8 cellular contexts compared by ENCODE assay signal in genomic region chr3:36891651-36892268, GRCh38. TPM values are rescaled to one million over a fixed set of nuclear protein-coding genes. Genes with fewer than 3 reads are reported as not detected.
DNase-seq lines count a peak whose midpoint lies in the region; ATAC-seq and TF ChIP-seq lines count a peak whose summit lies in the region.

No MANE protein-coding gene starts in this region.

- H3K4me1 Mint-ChIP-seq in activated T-cell treated with anti-CD3 and anti-CD28 coated beads, Interleukin-2, amount 50 U/mL, for 24 hours (ENCODE audit: low read depth) = peaks cover 53% of the 10 kb centered on the region
- H3K4me1 Mint-ChIP-seq in activated T-cell treated with anti-CD3 and anti-CD28 coated beads, Interleukin-2, amount 50 U/mL, for 72 hours (ENCODE audit: low read depth) = peaks cover 39% of the 10 kb centered on the region
- H3K4me1 Mint-ChIP-seq in activated CD8-positive, alpha-beta T cell treated with anti-CD3 and anti-CD28 coated beads for 36 hours (ENCODE audit: low read depth) = peaks cover 45% of the 10 kb centered on the region
- H3K4me1 Mint-ChIP-seq in stimulated activated naive B cell treated with anti-CD40 and anti-IgM and Interleukin-4, amounts not matched to agents 10 μg/mL and 1 μg/mL and 100 μg/mL, for 72 hours = peaks cover 48 to 71% of the 10 kb centered on the region in 2 donors
- H3K4me1 Mint-ChIP-seq in activated naive CD4-positive, alpha-beta T cell treated with anti-CD3 and anti-CD28 coated beads, Interleukin-2, amount 10 ng/mL, durations not matched to agents 7 days and 5 days = peaks cover 38% of the 10 kb centered on the region

- no peak for ATAC-seq in activated T-cell treated with anti-CD3 and anti-CD28 coated beads, Interleukin-2, amount 50 U/mL, for 72 hours (replicated peaks in 1 of 2)
- ATAC-seq in HG02938 (IDR thresholded peaks at IDR 0.05; ENCODE audit: unreplicated experiment) = peak; percentile 80
- ATAC-seq in activated CD8-positive, alpha-beta T cell treated with anti-CD3 and anti-CD28 coated beads for 36 hours = no peak
- peak; percentile 82 to 85 for ATAC-seq in stimulated activated naive B cell treated with anti-CD40 and anti-IgM and Interleukin-4, amounts not matched to agents 10 μg/mL and 1 μg/mL and 100 μg/mL, for 72 hours (replicated peaks)

- no peaks in the 10 kb centered on the region for H3K9me3 Mint-ChIP-seq in activated T-cell treated with anti-CD3 and anti-CD28 coated beads, Interleukin-2, amount 50 U/mL, for 24 hours
- H3K9me3 Mint-ChIP-seq in activated T-cell treated with anti-CD3 and anti-CD28 coated beads, Interleukin-2, amount 50 U/mL, for 72 hours = no peaks in the 10 kb centered on the region
- peaks cover 3% of the 10 kb centered on the region for H3K9me3 Mint-ChIP-seq in activated CD8-positive, alpha-beta T cell treated with anti-CD3 and anti-CD28 coated beads for 36 hours
- peaks cover 0 to 2% of the 10 kb centered on the region in 2 donors for H3K9me3 Mint-ChIP-seq in stimulated activated naive B cell treated with anti-CD40 and anti-IgM and Interleukin-4, amounts not matched to agents 10 μg/mL and 1 μg/mL and 100 μg/mL, for 72 hours
- no peaks in the 10 kb centered on the region for H3K9me3 Mint-ChIP-seq in activated naive CD4-positive, alpha-beta T cell treated with anti-CD3 and anti-CD28 coated beads, Interleukin-2, amount 10 ng/mL, durations not matched to agents 7 days and 5 days

- CTCF ChIA-PET in activated CD8-positive, alpha-beta T cell treated with anti-CD3 and anti-CD28 coated beads for 36 hours (lab: Charles Lee) = interaction anchor here (1.0 to 4.2 kb wide), 5 partner anchors 10 to 67 kb away, joined by 3 to 18 read pairs (median 4); no protein-coding TSS in a partner anchor
- CTCF ChIA-PET in activated naive CD4-positive, alpha-beta T cell treated with anti-CD3 and anti-CD28 coated beads, Interleukin-2, amount 10 ng/mL, durations not matched to agents 7 days and 5 days (lab: Charles Lee) = interaction anchor here (1.9 to 3.5 kb wide), 2 partner anchors 14 to 67 kb away, joined by 7 to 15 read pairs; no protein-coding TSS in a partner anchor

- peak overlapping the region; percentile 19 for H3K27ac Mint-ChIP-seq in activated T-cell treated with anti-CD3 and anti-CD28 coated beads, Interleukin-2, amount 50 U/mL, for 24 hours
- H3K27ac Mint-ChIP-seq in activated T-cell treated with anti-CD3 and anti-CD28 coated beads, Interleukin-2, amount 50 U/mL, for 72 hours = no peak overlapping the region
- H3K27ac Mint-ChIP-seq in activated CD8-positive, alpha-beta T cell treated with anti-CD3 and anti-CD28 coated beads for 36 hours = peak overlapping the region; percentile 75
- peak overlapping the region; percentile 93 for H3K27ac Mint-ChIP-seq in stimulated activated naive B cell treated with anti-CD40 and anti-IgM and Interleukin-4, amounts not matched to agents 10 μg/mL and 1 μg/mL and 100 μg/mL, for 72 hours
- H3K27ac Mint-ChIP-seq in activated naive CD4-positive, alpha-beta T cell treated with anti-CD3 and anti-CD28 coated beads, Interleukin-2, amount 10 ng/mL, durations not matched to agents 7 days and 5 days = no peak overlapping the region

- intact Hi-C loops in activated CD8-positive, alpha-beta T cell treated with anti-CD3 and anti-CD28 coated beads for 36 hours (cut with micrococcal nuclease) = no loop called here

- DNase-seq in activated T-cell treated with anti-CD3 and anti-CD28 coated beads, Interleukin-2, amount 50 U/mL, for 24 hours = no peak
- DNase-seq in activated T-cell treated with anti-CD3 and anti-CD28 coated beads, Interleukin-2, amount 50 U/mL, for 72 hours = no peak
- DNase-seq in activated CD8-positive, alpha-beta T cell treated with anti-CD3 and anti-CD28 coated beads for 36 hours = no peak
- DNase-seq in stimulated activated naive B cell treated with anti-CD40 and anti-IgM and Interleukin-4, amounts not matched to agents 10 μg/mL and 1 μg/mL and 100 μg/mL, for 72 hours = peak; percentile 69
- DNase-seq in T-helper 1 cell (no peak), retina (no peak)
- DNase-seq in activated naive CD4-positive, alpha-beta T cell treated with anti-CD3 and anti-CD28 coated beads, Interleukin-2, amount 10 ng/mL, durations not matched to agents 7 days and 5 days = no peak

- no peaks in the 10 kb centered on the region for H3K27me3 Mint-ChIP-seq in activated T-cell treated with anti-CD3 and anti-CD28 coated beads, Interleukin-2, amount 50 U/mL, for 24 hours
- H3K27me3 Mint-ChIP-seq in activated T-cell treated with anti-CD3 and anti-CD28 coated beads, Interleukin-2, amount 50 U/mL, for 72 hours (ENCODE audit: low read depth) = no peaks in the 10 kb centered on the region
- no peaks in the 10 kb centered on the region for H3K27me3 Mint-ChIP-seq in activated CD8-positive, alpha-beta T cell treated with anti-CD3 and anti-CD28 coated beads for 36 hours
- H3K27me3 Mint-ChIP-seq in stimulated activated naive B cell treated with anti-CD40 and anti-IgM and Interleukin-4, amounts not matched to agents 10 μg/mL and 1 μg/mL and 100 μg/mL, for 72 hours = no peaks in the 10 kb centered on the region
- H3K27me3 Mint-ChIP-seq in activated naive CD4-positive, alpha-beta T cell treated with anti-CD3 and anti-CD28 coated beads, Interleukin-2, amount 10 ng/mL, durations not matched to agents 7 days and 5 days = no peaks in the 10 kb centered on the region

- no peak for TF ChIP-seq CTCF in activated CD8-positive, alpha-beta T cell treated with anti-CD3 and anti-CD28 coated beads for 36 hours (IDR thresholded peaks at IDR 0.05)

- H3K4me3 Mint-ChIP-seq in activated T-cell treated with anti-CD3 and anti-CD28 coated beads, Interleukin-2, amount 50 U/mL, for 24 hours = no peak overlapping the region
- no peak overlapping the region for H3K4me3 Mint-ChIP-seq in activated T-cell treated with anti-CD3 and anti-CD28 coated beads, Interleukin-2, amount 50 U/mL, for 72 hours
- H3K4me3 Mint-ChIP-seq in activated CD8-positive, alpha-beta T cell treated with anti-CD3 and anti-CD28 coated beads for 36 hours = no peak overlapping the region
- peak overlapping the region; percentile 71 to 80 for H3K4me3 Mint-ChIP-seq in stimulated activated naive B cell treated with anti-CD40 and anti-IgM and Interleukin-4, amounts not matched to agents 10 μg/mL and 1 μg/mL and 100 μg/mL, for 72 hours
- no peak overlapping the region for H3K4me3 Mint-ChIP-seq in activated naive CD4-positive, alpha-beta T cell treated with anti-CD3 and anti-CD28 coated beads, Interleukin-2, amount 10 ng/mL, durations not matched to agents 7 days and 5 days

- POLR2A ChIA-PET in activated CD8-positive, alpha-beta T cell treated with anti-CD3 and anti-CD28 coated beads for 36 hours (lab: Charles Lee) = interaction anchor here (1.6 to 1.7 kb wide), 2 partner anchors 16 to 52 kb away, joined by 3 to 6 read pairs; no protein-coding TSS in a partner anchor

- H3K36me3 Mint-ChIP-seq in activated T-cell treated with anti-CD3 and anti-CD28 coated beads, Interleukin-2, amount 50 U/mL, for 24 hours (ENCODE audit: low read depth) = peaks cover 71% of the 10 kb centered on the region
- peaks cover 2 to 3% of the 10 kb centered on the region in 2 donors for H3K36me3 Mint-ChIP-seq in activated T-cell treated with anti-CD3 and anti-CD28 coated beads, Interleukin-2, amount 50 U/mL, for 72 hours (ENCODE audit: insufficient read depth in 2 of 2)
- H3K36me3 Mint-ChIP-seq in activated CD8-positive, alpha-beta T cell treated with anti-CD3 and anti-CD28 coated beads for 36 hours (ENCODE audit: low read depth) = peaks cover 43% of the 10 kb centered on the region
- peaks cover 10 to 20% of the 10 kb centered on the region in 2 donors for H3K36me3 Mint-ChIP-seq in stimulated activated naive B cell treated with anti-CD40 and anti-IgM and Interleukin-4, amounts not matched to agents 10 μg/mL and 1 μg/mL and 100 μg/mL, for 72 hours
- H3K36me3 Mint-ChIP-seq in activated naive CD4-positive, alpha-beta T cell treated with anti-CD3 and anti-CD28 coated beads, Interleukin-2, amount 10 ng/mL, durations not matched to agents 7 days and 5 days = peaks cover 89% of the 10 kb centered on the region

RNA-seq across cellular contexts. Expression of gene TRANK1, which starts 53.1 kb away (rescaled TPM):
- total RNA-seq in activated T-cell treated with anti-CD3 and anti-CD28 coated beads, Interleukin-2, amount 50 U/mL, for 72 hours = 10 to 100 TPM; 19.1 to 25.8 TPM
- total RNA-seq in activated CD8-positive, alpha-beta T cell treated with anti-CD3 and anti-CD28 coated beads for 36 hours = 10 to 100 TPM; 16.0 to 17.4 TPM

Comparison
In these comparisons a context has a peak if more than half of its experiments do, and no peak if none do; other contexts are left out.
1. H3K27ac Mint-ChIP-seq: peak in activated T-cell treated with anti-CD3 and anti-CD28 coated beads, Interleukin-2, amount 50 U/mL, for 24 hours (single experiment), activated CD8-positive, alpha-beta T cell treated with anti-CD3 and anti-CD28 coated beads for 36 hours (single experiment) and stimulated activated naive B cell treated with anti-CD40 and anti-IgM and Interleukin-4, amounts not matched to agents 10 μg/mL and 1 μg/mL and 100 μg/mL, for 72 hours (single experiment); none in activated T-cell treated with anti-CD3 and anti-CD28 coated beads, Interleukin-2, amount 50 U/mL, for 72 hours (single experiment) and activated naive CD4-positive, alpha-beta T cell treated with anti-CD3 and anti-CD28 coated beads, Interleukin-2, amount 10 ng/mL, durations not matched to agents 7 days and 5 days (single experiment).
2. H3K4me3 Mint-ChIP-seq: peak in stimulated activated naive B cell treated with anti-CD40 and anti-IgM and Interleukin-4, amounts not matched to agents 10 μg/mL and 1 μg/mL and 100 μg/mL, for 72 hours (2 of 2); none in activated T-cell treated with anti-CD3 and anti-CD28 coated beads, Interleukin-2, amount 50 U/mL, for 24 hours (single experiment), activated T-cell treated with anti-CD3 and anti-CD28 coated beads, Interleukin-2, amount 50 U/mL, for 72 hours (0 of 2), activated CD8-positive, alpha-beta T cell treated with anti-CD3 and anti-CD28 coated beads for 36 hours (single experiment) and activated naive CD4-positive, alpha-beta T cell treated with anti-CD3 and anti-CD28 coated beads, Interleukin-2, amount 10 ng/mL, durations not matched to agents 7 days and 5 days (single experiment).
3. ATAC-seq: peak in HG02938 (single experiment) and stimulated activated naive B cell treated with anti-CD40 and anti-IgM and Interleukin-4, amounts not matched to agents 10 μg/mL and 1 μg/mL and 100 μg/mL, for 72 hours (2 of 2); none in activated T-cell treated with anti-CD3 and anti-CD28 coated beads, Interleukin-2, amount 50 U/mL, for 72 hours (0 of 2) and activated CD8-positive, alpha-beta T cell treated with anti-CD3 and anti-CD28 coated beads for 36 hours (single experiment).